8 cellular contexts compared by ENCODE assay signal in the genomic region with DNA sequence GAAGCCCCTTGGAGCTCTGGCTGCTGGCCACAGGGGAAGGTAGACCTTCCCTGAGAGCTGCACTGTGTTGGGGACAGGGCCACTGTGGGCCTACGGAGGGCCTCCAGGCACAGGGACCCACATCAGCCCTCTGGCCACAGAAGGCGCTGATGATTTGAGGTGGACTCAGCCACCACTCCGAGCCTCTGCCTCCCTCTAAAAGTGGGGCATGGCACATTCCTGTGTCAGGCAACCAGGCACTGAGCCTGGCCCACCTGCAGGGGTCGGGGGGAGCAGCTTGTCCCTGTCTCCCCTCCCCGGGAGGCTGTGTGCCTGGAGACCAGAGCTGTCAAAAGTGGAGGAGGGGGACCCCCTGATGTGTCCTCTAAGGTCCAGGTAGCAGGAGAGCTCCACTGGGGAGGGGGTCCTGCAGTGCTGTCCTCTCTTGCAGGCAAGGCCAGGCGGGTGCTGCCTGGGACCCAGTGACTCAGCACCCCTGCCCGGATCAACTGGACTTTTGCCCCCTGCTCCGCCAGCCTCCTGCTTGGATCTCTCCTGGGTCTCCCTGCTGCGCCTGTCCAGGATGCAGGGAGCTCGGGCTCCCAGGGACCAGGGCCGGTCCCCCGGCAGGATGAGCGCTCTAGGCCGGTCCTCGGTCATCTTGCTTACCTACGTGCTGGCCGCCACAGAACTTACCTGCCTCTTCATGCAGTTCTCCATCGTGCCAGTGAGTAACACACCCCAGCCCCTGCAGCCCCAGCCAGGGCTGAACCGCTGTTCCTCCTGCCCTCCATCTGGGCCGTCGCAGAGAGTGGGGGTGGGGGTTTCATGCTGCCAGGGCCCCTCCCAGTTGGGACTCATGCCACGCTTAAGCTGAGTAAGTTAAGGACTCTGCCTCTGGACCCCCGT. TPM values are rescaled to one million over a fixed set of nuclear protein-coding genes. Genes with fewer than 3 reads are reported as not detected.
A peak's percentile ranks its signal among the peaks of the same experiment; 100 is the strongest.
DNase-seq lines count a peak whose midpoint lies in the region; ATAC-seq, FAIRE-seq and TF ChIP-seq lines count a peak whose summit lies in the region.

No MANE protein-coding gene starts in this region.

- peak overlapping the region; percentile 97 for H2AK9ac ChIP-seq in IMR-90 (replicated peaks; ENCODE audit: low read depth, low read length, poor library complexity)

- dilution Hi-C loops in IMR-90 (cut with HindIII; ENCODE audit: low sequenced_read_pairs, unreplicated experiment) = no loop called here

- H3K9me3 Mint-ChIP-seq in Caco-2 (ENCODE audit: unreplicated experiment) (peaks cover 18% of the 10 kb centered on the region), neural progenitor cell (peaks cover 4% of the 10 kb centered on the region)

- H3K4me1 Mint-ChIP-seq in Caco-2 (ENCODE audit: low read depth, unreplicated experiment) = peaks cover 22% of the 10 kb centered on the region
- H3K4me1 Mint-ChIP-seq in neural progenitor cell = peaks cover 22% of the 10 kb centered on the region

- H3K4me1 ChIP-seq in Caco-2 = peaks cover 32% of the 10 kb centered on the region
- peaks cover 26% of the 10 kb centered on the region for H3K4me1 ChIP-seq in IMR-90 (ENCODE audit: control insufficient read depth, insufficient read depth, low read length)
- H3K4me1 ChIP-seq in ectodermal cell (ENCODE audit: control insufficient read depth, insufficient read depth, low read length) = peaks cover 9% of the 10 kb centered on the region
- peaks cover 8% of the 10 kb centered on the region for H3K4me1 ChIP-seq in neural progenitor cell

- peak overlapping the region; percentile 58; the same call in 1 of the 2 replicates for H3K14ac ChIP-seq in IMR-90 (replicated peaks; ENCODE audit: low read depth, low read length)

- peak overlapping the region; percentile 76 for H3K4ac ChIP-seq in IMR-90 (ENCODE audit: low read depth, low read length)

- H3K4me3 ChIP-seq in Caco-2 (ENCODE audit: low read depth, low read length) (peak overlapping the region; percentile 68), IMR-90 (ENCODE audit: insufficient read depth, low read depth, low read length) (peak overlapping the region; percentile 84), ectodermal cell (ENCODE audit: insufficient read depth, low read depth, low read length) (peak overlapping the region; percentile 63), neural progenitor cell (peak overlapping the region; percentile 59)

- no peaks in the 10 kb centered on the region for H3K27me3 Mint-ChIP-seq in Caco-2 (ENCODE audit: insufficient read depth, unreplicated experiment)
- peaks cover 14% of the 10 kb centered on the region for H3K27me3 Mint-ChIP-seq in neural progenitor cell (ENCODE audit: insufficient read depth, low read depth)

- no peaks in the 10 kb centered on the region for H3K27me3 ChIP-seq in Caco-2 (replicated peaks; ENCODE audit: control insufficient read depth, insufficient read depth, low read length)
- no peaks in the 10 kb centered on the region for H3K27me3 ChIP-seq in IMR-90 (ENCODE audit: control insufficient read depth, insufficient read depth, low read length)
- peaks cover 8% of the 10 kb centered on the region for H3K27me3 ChIP-seq in ectodermal cell (ENCODE audit: control insufficient read depth, insufficient read depth, low read length, poor library complexity, severe bottlenecking)
- H3K27me3 ChIP-seq in neural progenitor cell = peaks cover 13% of the 10 kb centered on the region

- H4K8ac ChIP-seq in IMR-90 (ENCODE audit: low read depth in 2 of 2, low read length in 2 of 2) = peak overlapping the region; percentile 89 to 90; a peak in 3 of 4 replicates

- POLR2A ChIA-PET in Caco-2 (lab: Charles Lee) = interaction anchor here (1.4 to 2.9 kb wide), 2 partner anchors 13 to 26 kb away, joined by 4 to 16 read pairs; partner anchors contain the start of gene PHLDA2
- POLR2A ChIA-PET in IMR-90 (lab: Charles Lee; ENCODE audit: unreplicated experiment) = no interaction called here

- H3K79me1 ChIP-seq in IMR-90 (ENCODE audit: low read depth in 1 of 2, low read length in 2 of 2) = peaks cover 4 to 21% of the 10 kb centered on the region in 2 experiments; a peak in 2 of 4 replicates

- H3K79me2 ChIP-seq in neural progenitor cell (ENCODE audit: low read depth) = no peaks in the 10 kb centered on the region

- no peaks in the 10 kb centered on the region for H3F3A ChIP-seq in neural progenitor cell (ENCODE audit: low read depth)

- intact Hi-C loops in Caco-2 (cut with micrococcal nuclease; ENCODE audit: unreplicated experiment) (loop anchor here (1.0 kb wide), 2 partner anchors 9 to 27 kb away; no protein-coding TSS in a partner anchor), IMR-90 (cut with micrococcal nuclease) (no loop called here)

- no peaks in the 10 kb centered on the region for H4K20me1 ChIP-seq in IMR-90 (ENCODE audit: insufficient read depth, low read length)
- no peaks in the 10 kb centered on the region for H4K20me1 ChIP-seq in neural progenitor cell (ENCODE audit: low read depth)

- H3K27ac Mint-ChIP-seq in Caco-2 (ENCODE audit: unreplicated experiment) = peak overlapping the region; percentile 81
- no peak overlapping the region for H3K27ac Mint-ChIP-seq in neural progenitor cell

- no peak for FAIRE-seq in GM12892 (lab: Jason Lieb, UNC)

- no peak for TF ChIP-seq CTCF in Caco-2 (IDR thresholded peaks at IDR 0.05; ENCODE audit: insufficient read depth in 1 of 2, low read depth in 1 of 2, low read length in 1 of 2, severe bottlenecking in 1 of 2, unreplicated experiment in 1 of 2)
- no peak for TF ChIP-seq CTCF in IMR-90 (conservative IDR thresholded peaks at IDR 0.05; ENCODE audit: low read depth, low read length)
- TF ChIP-seq CTCF in neural progenitor cell (IDR thresholded peaks at IDR 0.05) = no peak

- no peak overlapping the region for H2BK5ac ChIP-seq in IMR-90 (ENCODE audit: low read depth, low read length, poor library complexity, severe bottlenecking)

- H3K18ac ChIP-seq in IMR-90 (ENCODE audit: low read depth, low read length) = no peak overlapping the region; the same call in 1 of the 2 replicates

- peak overlapping the region; percentile 82 for H3K23ac ChIP-seq in IMR-90 (ENCODE audit: low read depth, low read length)

- peak overlapping the region; percentile 85 for H4K5ac ChIP-seq in IMR-90 (ENCODE audit: low read depth, low read length)

- H4K91ac ChIP-seq in IMR-90 (ENCODE audit: insufficient read depth, low read depth, low read length) = peak overlapping the region; percentile 25

- no peak for ATAC-seq in IMR-90 (ENCODE audit: low read depth)
- ATAC-seq in GM18520 (IDR thresholded peaks at IDR 0.05; ENCODE audit: unreplicated experiment) = no peak
- no peak for ATAC-seq in HG03354 (IDR thresholded peaks at IDR 0.05; ENCODE audit: poor library complexity, severe bottlenecking, unreplicated experiment)

- H3K36me3 ChIP-seq in Caco-2 (ENCODE audit: control insufficient read depth, insufficient read depth, low read length) = no peaks in the 10 kb centered on the region; the same call in 1 of the 2 replicates
- peaks cover 2% of the 10 kb centered on the region; the same call in 1 of the 2 replicates for H3K36me3 ChIP-seq in IMR-90 (ENCODE audit: control insufficient read depth, insufficient read depth, low read length)
- H3K36me3 ChIP-seq in ectodermal cell (ENCODE audit: control insufficient read depth, insufficient read depth, low read length) = no peaks in the 10 kb centered on the region
- H3K36me3 ChIP-seq in neural progenitor cell = no peaks in the 10 kb centered on the region

- no peak overlapping the region for H2BK20ac ChIP-seq in IMR-90 (ENCODE audit: low read depth, low read length)

- no peak for TF ChIP-seq POLR2A in IMR-90 (IDR thresholded peaks at IDR 0.05; ENCODE audit: low read depth, low read length)
- no peak for TF ChIP-seq POLR2A in GM12892 (IDR thresholded peaks at IDR 0.05; ENCODE audit: low read depth, low read length)

- H3K56ac ChIP-seq in IMR-90 (ENCODE audit: extremely low read depth, insufficient read depth, low read length) = no peak overlapping the region

- H3K36me3 Mint-ChIP-seq in Caco-2 (ENCODE audit: insufficient read depth, unreplicated experiment) (peaks cover 19% of the 10 kb centered on the region), neural progenitor cell (no peaks in the 10 kb centered on the region)

- DNase-seq in Caco-2 (peak; percentile 76 to 81), IMR-90 (no peak), neural progenitor cell (ENCODE audit: low spot score) (peak; percentile 29), hepatic stellate cell (ENCODE audit: low spot score) (no peak), GM12892 (ENCODE audit: insufficient read length) (no peak)

- 0 out of 3 replicates have a peak overlapping the region, but pooled peaks have one; percentile 10 for H2BK15ac ChIP-seq in IMR-90 (ENCODE audit: low read depth, low read length)

- BruUV-seq in Caco-2 (replicated peaks; lab: Mats Ljungman, UMichigan) (no TSS peak), IMR-90 (replicated peaks; lab: Mats Ljungman, UMichigan) (no TSS peak)

- H2AFZ ChIP-seq in IMR-90 (replicated peaks; ENCODE audit: low read length, poor library complexity) = peak overlapping the region; percentile 67
- H2AFZ ChIP-seq in neural progenitor cell (replicated peaks) = no peak overlapping the region

- peak overlapping the region; percentile 93 for H3K4me2 ChIP-seq in IMR-90 (ENCODE audit: low read depth, low read length)
- peak overlapping the region; percentile 87 for H3K4me2 ChIP-seq in neural progenitor cell

- CTCF ChIA-PET in Caco-2 (lab: Charles Lee) = interaction anchor here (0.6 to 1.6 kb wide), 7 partner anchors 13 to 482 kb away, joined by 3 to 16 read pairs (median 4); partner anchors contain the start of gene PHLDA2
- CTCF ChIA-PET in IMR-90 (lab: Yijun Ruan, JAX) = no interaction called here

- peak overlapping the region; percentile 60; the same call in 1 of the 2 replicates for H2BK120ac ChIP-seq in IMR-90 (ENCODE audit: low read depth, low read length)

- TF ChIP-seq RAD21 in IMR-90 (IDR thresholded peaks at IDR 0.05; ENCODE audit: low read length) = no peak

- peak overlapping the region; percentile 83 for H2AK5ac ChIP-seq in IMR-90 (ENCODE audit: low read depth, low read length)

- WGBS in IMR-90 (ENCODE audit: extremely low coverage in 2 of 2, insufficient read length in 1 of 2), 2 experiments = 95% methylated on average over 6 of the region's 23 CpGs; no CpG with 5 or more reads in 1 of the 2 experiments
- 78 to 80% methylated on average over 23 of the region's 23 CpGs for WGBS in ectodermal cell, 2 experiments

- H3K27ac ChIP-seq in IMR-90 (ENCODE audit: insufficient read depth, low read length) (peak overlapping the region; percentile 71), ectodermal cell (ENCODE audit: insufficient read depth, low read depth, low read length, poor library complexity, severe bottlenecking) (no peak overlapping the region), neural progenitor cell (no peak overlapping the region)

- H3K9ac ChIP-seq in IMR-90 (ENCODE audit: low read depth, low read length) = peak overlapping the region; percentile 78
- no peak overlapping the region for H3K9ac ChIP-seq in neural progenitor cell

- peaks cover 3% of the 10 kb centered on the region; the same call in 1 of the 2 replicates for H3K9me3 ChIP-seq in Caco-2
- H3K9me3 ChIP-seq in IMR-90 (ENCODE audit: control insufficient read depth, insufficient read depth, low read length) = peaks cover 3% of the 10 kb centered on the region; the same call in 1 of the 2 replicates
- no peaks in the 10 kb centered on the region for H3K9me3 ChIP-seq in ectodermal cell (ENCODE audit: control insufficient read depth, low read length)
- no peaks in the 10 kb centered on the region for H3K9me3 ChIP-seq in neural progenitor cell (ENCODE audit: low read depth)

- peaks cover 19% of the 10 kb centered on the region for H3K9me1 ChIP-seq in IMR-90 (ENCODE audit: insufficient read depth, low read length)

- H3K4me3 Mint-ChIP-seq in Caco-2 (ENCODE audit: unreplicated experiment) (peak overlapping the region; percentile 76), neural progenitor cell (peak overlapping the region; percentile 78)

- in situ Hi-C loops in IMR-90 (cut with MboI; ENCODE audit: low sequenced_read_pairs) = no loop called here

RNA-seq across cellular contexts. Expression of gene CDKN1C, which starts 17.5 kb away (rescaled TPM):
- total RNA-seq in Caco-2 (2022) = 15.0 and 25.5 TPM in 2 replicates
- 1.6 and 2.2 TPM in 2 replicates for total RNA-seq in IMR-90 (2012; rRNA removed)
- 3.0 and 3.7 TPM in 2 replicates for polyA plus RNA-seq in IMR-90 (2012; rRNA removed)
- polyA plus RNA-seq in IMR-90 (2012; cell fraction: cytosol; rRNA removed) = 3.6 and 6.4 TPM in 2 replicates
- polyA plus RNA-seq in IMR-90 (2012; cell fraction: nucleus; rRNA removed; ENCODE audit: low replicate concordance) = 5.3 and 8.9 TPM in 2 replicates
- polyA plus RNA-seq in ectodermal cell (2013, experiment 1 of 4) = 49.6 TPM
- 35.2 TPM for polyA plus RNA-seq in ectodermal cell (2013, experiment 2 of 4)
- polyA plus RNA-seq in ectodermal cell (2013, experiment 3 of 4) = 50.7 TPM
- 58.4 TPM for polyA plus RNA-seq in ectodermal cell (2013, experiment 4 of 4)
- total RNA-seq in neural progenitor cell (ENCODE audit: low replicate concordance) = 47.8 and 49.3 TPM in 2 replicates
- not detected for polyA plus RNA-seq in GM12892 (2012; ENCODE audit: missing spikeins)

RNA-seq across cellular contexts. Expression of gene PHLDA2, which starts 26.2 kb away (rescaled TPM):
- total RNA-seq in Caco-2 (2022) (18.7 and 19.1 TPM in 2 replicates), IMR-90 (2012; rRNA removed) (3.8 and 4.4 TPM in 2 replicates), neural progenitor cell (ENCODE audit: low replicate concordance) (not detected in 2 replicates)
- 89.0 and 154 TPM in 2 replicates for polyA plus RNA-seq in IMR-90 (2012; rRNA removed)
- 190 and 339 TPM in 2 replicates for polyA plus RNA-seq in IMR-90 (2012; cell fraction: cytosol; rRNA removed)
- 56.3 and 191 TPM in 2 replicates for polyA plus RNA-seq in IMR-90 (2012; cell fraction: nucleus; rRNA removed; ENCODE audit: low replicate concordance)
- polyA plus RNA-seq in ectodermal cell (2013, experiment 1 of 4) = 4.6 TPM
- polyA plus RNA-seq in ectodermal cell (2013, experiment 2 of 4) = 2.9 TPM
- polyA plus RNA-seq in ectodermal cell (2013, experiment 3 of 4) = 3.3 TPM
- 2.6 TPM for polyA plus RNA-seq in ectodermal cell (2013, experiment 4 of 4)
- not detected for polyA plus RNA-seq in GM12892 (2012; ENCODE audit: missing spikeins)

Comparison
In these comparisons a context has a peak if more than half of its experiments do, and no peak if none do; other contexts are left out.
1. DNase-seq: peak in Caco-2 (2 of 2) and neural progenitor cell (single experiment); none in IMR-90 (single experiment), hepatic stellate cell (single experiment) and GM12892 (single experiment).
2. Peak in every context shown above with its lines, with median percentiles within 50 percentile points of each other: H3K4me3 ChIP-seq.